1 cellular context compared by ENCODE assay signal in the genomic region with DNA sequence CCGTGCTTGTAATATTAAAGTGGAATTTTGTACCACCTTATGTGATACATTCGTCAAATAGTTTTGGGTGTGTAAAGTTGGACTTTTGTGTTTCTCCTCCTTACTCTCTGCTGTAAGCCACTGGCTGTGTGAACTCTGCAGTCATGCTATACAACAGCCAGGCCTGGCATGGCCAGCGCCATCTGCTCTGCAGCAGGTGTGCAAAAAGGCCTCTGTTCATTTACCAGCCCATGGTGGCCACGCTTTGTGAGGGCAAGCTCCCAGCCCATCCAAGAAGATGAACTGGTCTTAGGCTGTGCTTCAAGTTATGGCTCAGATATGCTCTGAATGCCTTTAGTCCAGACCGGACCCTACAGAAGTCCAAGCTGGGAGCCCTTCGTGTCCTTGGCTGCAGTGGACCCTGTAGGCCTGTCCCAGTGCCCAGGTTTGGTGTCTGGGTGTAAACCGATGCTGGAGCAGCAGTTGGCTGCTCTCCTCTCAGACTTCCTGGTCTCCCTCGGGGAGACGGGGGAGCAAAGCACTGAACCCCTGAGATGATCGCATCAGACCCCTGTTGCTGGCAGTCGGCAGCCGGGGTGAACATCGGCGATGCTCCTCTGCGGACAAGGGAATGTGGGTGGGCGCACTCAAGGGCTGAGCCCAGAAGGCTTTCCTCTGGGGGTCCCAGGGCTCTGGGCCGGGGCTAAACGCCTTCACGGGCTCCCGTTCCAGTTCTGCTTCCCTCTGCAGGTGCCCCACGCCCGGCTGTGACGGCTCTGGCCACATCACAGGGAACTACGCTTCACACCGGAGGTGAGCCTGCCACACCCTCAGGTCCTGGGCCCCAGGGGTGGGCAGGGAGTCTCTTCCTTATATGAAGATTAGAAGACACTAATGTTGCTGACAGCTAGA.
TF ChIP-seq lines count a peak whose summit lies in the region.

No MANE protein-coding gene starts in this region.

TF ChIP-seq in HepG2, 621 proteins besides CTCF, POLR2A, EP300 and RAD21:
- TF ChIP-seq MYC (CRISPR knock-in tag; IDR thresholded peaks at IDR 0.05; ENCODE audit: borderline replicate concordance) (0 out of 2 replicates have a peak, but pooled peaks have one; percentile 25), YY1 (IDR thresholded peaks at IDR 0.05; ENCODE audit: insufficient read depth, insufficient replicate concordance, low read depth, low read length) (no peak), ZSCAN25 (CRISPR knock-in tag; IDR thresholded peaks at IDR 0.05) (0 out of 2 replicates have a peak, but pooled peaks have one; percentile 0), HNRNPH1 (optimal IDR thresholded peaks at IDR 0.05; ENCODE audit: low read depth, low read length) (no peak), XBP1 (CRISPR knock-in tag; IDR thresholded peaks at IDR 0.05) (no peak), MTA1 (CRISPR knock-in tag; IDR thresholded peaks at IDR 0.05; ENCODE audit: borderline replicate concordance) (0 out of 2 replicates have a peak, but pooled peaks have one; percentile 27), ZNF24 (IDR thresholded peaks at IDR 0.05) (no peak)
- TF ChIP-seq, protein P1, sequence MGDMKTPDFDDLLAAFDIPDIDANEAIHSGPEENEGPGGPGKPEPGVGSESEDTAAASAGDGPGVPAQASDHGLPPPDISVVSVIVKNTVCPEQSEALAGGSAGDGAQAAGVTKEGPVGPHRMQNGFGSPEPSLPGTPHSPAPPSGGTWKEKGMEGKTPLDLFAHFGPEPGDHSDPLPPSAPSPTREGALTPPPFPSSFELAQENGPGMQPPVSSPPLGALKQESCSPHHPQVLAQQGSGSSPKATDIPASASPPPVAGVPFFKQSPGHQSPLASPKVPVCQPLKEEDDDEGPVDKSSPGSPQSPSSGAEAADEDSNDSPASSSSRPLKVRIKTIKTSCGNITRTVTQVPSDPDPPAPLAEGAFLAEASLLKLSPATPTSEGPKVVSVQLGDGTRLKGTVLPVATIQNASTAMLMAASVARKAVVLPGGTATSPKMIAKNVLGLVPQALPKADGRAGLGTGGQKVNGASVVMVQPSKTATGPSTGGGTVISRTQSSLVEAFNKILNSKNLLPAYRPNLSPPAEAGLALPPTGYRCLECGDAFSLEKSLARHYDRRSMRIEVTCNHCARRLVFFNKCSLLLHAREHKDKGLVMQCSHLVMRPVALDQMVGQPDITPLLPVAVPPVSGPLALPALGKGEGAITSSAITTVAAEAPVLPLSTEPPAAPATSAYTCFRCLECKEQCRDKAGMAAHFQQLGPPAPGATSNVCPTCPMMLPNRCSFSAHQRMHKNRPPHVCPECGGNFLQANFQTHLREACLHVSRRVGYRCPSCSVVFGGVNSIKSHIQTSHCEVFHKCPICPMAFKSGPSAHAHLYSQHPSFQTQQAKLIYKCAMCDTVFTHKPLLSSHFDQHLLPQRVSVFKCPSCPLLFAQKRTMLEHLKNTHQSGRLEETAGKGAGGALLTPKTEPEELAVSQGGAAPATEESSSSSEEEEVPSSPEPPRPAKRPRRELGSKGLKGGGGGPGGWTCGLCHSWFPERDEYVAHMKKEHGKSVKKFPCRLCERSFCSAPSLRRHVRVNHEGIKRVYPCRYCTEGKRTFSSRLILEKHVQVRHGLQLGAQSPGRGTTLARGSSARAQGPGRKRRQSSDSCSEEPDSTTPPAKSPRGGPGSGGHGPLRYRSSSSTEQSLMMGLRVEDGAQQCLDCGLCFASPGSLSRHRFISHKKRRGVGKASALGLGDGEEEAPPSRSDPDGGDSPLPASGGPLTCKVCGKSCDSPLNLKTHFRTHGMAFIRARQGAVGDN (CRISPR knock-in tag; IDR thresholded peaks at IDR 0.05) = peak; percentile 6; the same call in 1 of the 2 replicates
